14 cellular contexts compared by ENCODE assay signal in the genomic region with DNA sequence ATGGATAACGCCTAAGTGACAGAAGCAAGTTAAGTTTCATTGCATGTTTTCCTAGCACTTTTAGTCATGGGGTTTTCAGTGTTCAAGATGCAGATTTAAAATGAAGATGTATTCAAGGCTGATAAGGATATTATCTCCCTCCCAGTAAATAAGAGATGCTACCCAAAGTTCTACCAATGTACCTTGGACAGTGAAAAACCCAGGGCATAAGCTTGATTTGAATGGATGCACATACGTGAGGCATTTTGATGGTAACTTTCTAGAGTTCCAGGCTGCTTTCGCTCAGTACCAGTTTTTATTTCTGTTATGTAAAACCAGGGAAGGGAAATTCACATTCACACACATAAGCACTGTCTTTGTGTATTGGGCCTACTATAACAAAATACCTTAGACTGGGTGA.
"Had no signal": no experiment of that assay in that cellular context is flagged by ENCODE, and none has a peak within 500 bp of the region (broad histone marks: within the 10 kb centered on the region; RNA-seq: fewer than 3 reads in every experiment).

No MANE protein-coding gene starts in this region.

- H3K27me3 ChIP-seq: gastroesophageal sphincter, hepatocyte, neural progenitor cell, right atrium auricular region, upper lobe of left lung had no signal

- H3K9me3 ChIP-seq: gastroesophageal sphincter, right atrium auricular region, upper lobe of left lung had no signal

- H3K27ac Mint-ChIP-seq: activated naive CD4-positive, alpha-beta T cell treated with anti-CD3 and anti-CD28 coated beads, Interleukin-2, amount 10 ng/mL, durations not matched to agents 7 days and 5 days; memory B cell; neural progenitor cell had no signal

- H3K4me3 Mint-ChIP-seq: activated naive CD4-positive, alpha-beta T cell treated with anti-CD3 and anti-CD28 coated beads, Interleukin-2, amount 10 ng/mL, durations not matched to agents 7 days and 5 days; central memory CD8-positive, alpha-beta T cell; memory B cell; neural progenitor cell had no signal

- H3K4me3 ChIP-seq: gastroesophageal sphincter, hepatocyte, neural progenitor cell, right atrium auricular region, skin epidermis, upper lobe of left lung had no signal

- H3K9ac ChIP-seq: neural progenitor cell had no signal

- H3K4me1 Mint-ChIP-seq: memory B cell had no signal

- H3K27ac ChIP-seq: gastroesophageal sphincter, hepatocyte, neural progenitor cell, upper lobe of left lung had no signal

- DNase-seq: activated CD4-positive, alpha-beta T cell treated with anti-CD3 and anti-CD28 coated beads for 1 hour; activated CD4-positive, alpha-beta T cell treated with anti-CD3 and anti-CD28 coated beads, Interleukin-2, amount 50 U/mL, for 48 hours; activated naive CD4-positive, alpha-beta T cell treated with anti-CD3 and anti-CD28 coated beads, Interleukin-2, amount 10 ng/mL, durations not matched to agents 7 days and 5 days; cortex of kidney; effector CD8-positive, alpha-beta T cell; stimulated activated naive CD4-positive, alpha-beta T cell treated with Interleukin-2 at 50 U/mL for 16 hours; upper lobe of left lung had no signal

- H3K4me1 ChIP-seq: upper lobe of left lung had no signal

- H3K9me3 Mint-ChIP-seq: activated naive CD4-positive, alpha-beta T cell treated with anti-CD3 and anti-CD28 coated beads, Interleukin-2, amount 10 ng/mL, durations not matched to agents 7 days and 5 days; central memory CD8-positive, alpha-beta T cell; memory B cell; neural progenitor cell had no signal

- H3K79me2 ChIP-seq: hepatocyte had no signal

- H2AFZ ChIP-seq: hepatocyte, neural progenitor cell had no signal

- H3K36me3 ChIP-seq: gastroesophageal sphincter, neural progenitor cell, right atrium auricular region, upper lobe of left lung had no signal

- H3K4me2 ChIP-seq: hepatocyte, neural progenitor cell had no signal
